In genomic region chr19:48152552-48152951, GRCh38 we compare ENCODE assay signal across 1 cellular context.
TF ChIP-seq lines count a peak whose summit lies in the region.

No MANE protein-coding gene starts in this region.

TF ChIP-seq in Ishikawa, 13 proteins besides CTCF, POLR2A, EP300 and RAD21:
- TF ChIP-seq REST (IDR thresholded peaks at IDR 0.05; ENCODE audit: low read depth) (no peak), MAX (IDR thresholded peaks at IDR 0.05) (no peak), FOXM1 (IDR thresholded peaks at IDR 0.05; ENCODE audit: borderline replicate concordance, low read depth) (no peak), ZBTB7A (IDR thresholded peaks at IDR 0.05; ENCODE audit: low read depth) (no peak), USF1 (IDR thresholded peaks at IDR 0.05) (no peak), TAF1 (IDR thresholded peaks at IDR 0.05; ENCODE audit: low read depth) (no peak), CREB1 (IDR thresholded peaks at IDR 0.05; ENCODE audit: low read depth) (no peak), TCF12 (IDR thresholded peaks at IDR 0.05; ENCODE audit: low read depth) (no peak), TEAD4 (IDR thresholded peaks at IDR 0.05) (no peak)
TF ChIP-seq in Ishikawa: peak in this region for 0.
